In genomic region chr1:165152727-165153126, GRCh38 we compare ENCODE assay signal across 12 cellular contexts.
DNase-seq lines count a peak whose midpoint lies in the region; ATAC-seq and TF ChIP-seq lines count a peak whose summit lies in the region.
"Had no signal": no experiment of that assay in that cellular context is flagged by ENCODE, and none has a peak within 500 bp of the region (broad histone marks: within the 10 kb centered on the region; RNA-seq: fewer than 3 reads in every experiment).

No MANE protein-coding gene starts in this region.

- TF ChIP-seq CTCF in cardiac muscle cell (IDR thresholded peaks at IDR 0.05; ENCODE audit: low read depth, low read length) (peak; percentile 8), left ventricle myocardium inferior (IDR thresholded peaks at IDR 0.05; ENCODE audit: borderline replicate concordance) (peak; percentile 41), transverse colon (IDR thresholded peaks at IDR 0.05) (no peak)

- H3K9ac ChIP-seq in Karpas-422 (ENCODE audit: low read length): no peak overlapping the region
- H3K9ac ChIP-seq: BLaER1 treated with 17β-estradiol and CSF1 and Interleukin-3, amounts not matched to agents 10 nM and 100 nM had no signal

- H4K20me1 ChIP-seq in Karpas-422 (ENCODE audit: insufficient read depth, low read depth, low read length): no peaks in the 10 kb centered on the region
- H4K20me1 ChIP-seq: BLaER1 treated with 17β-estradiol and CSF1 and Interleukin-3, amounts not matched to agents 10 nM and 100 nM had no signal

- no peaks in the 10 kb centered on the region for H3K9me2 ChIP-seq in Karpas-422 (replicated peaks; ENCODE audit: insufficient read depth, low read length)

- in situ Hi-C loops in transverse colon (cut with MboI; ENCODE audit: low pct_ligation_motif_present in 1 of 4, low pct_unique_long_range_greater_than_20kb in 1 of 4, low sequenced_read_pairs in 3 of 4): no loop called here

- H3K4me2 ChIP-seq in Karpas-422 (ENCODE audit: low read depth, low read length, poor library complexity, severe bottlenecking): no peak overlapping the region
- H3K4me2 ChIP-seq: BLaER1 treated with 17β-estradiol and CSF1 and Interleukin-3, amounts not matched to agents 10 nM and 100 nM had no signal

- ATAC-seq in right cardiac atrium: no peak
- ATAC-seq: effector memory CD8-positive, alpha-beta T cell; stimulated activated naive CD8-positive, alpha-beta T cell treated with anti-CD3 and anti-CD28 coated beads, Interleukin-15, amount 100 ng/mL, for 72 hours had no signal

- no peak overlapping the region for H3K27ac ChIP-seq in cardiac muscle cell
- no peak overlapping the region for H3K27ac ChIP-seq in right cardiac atrium (ENCODE audit: low read length)
- H3K27ac ChIP-seq in left ventricle myocardium inferior (replicated peaks): no peak overlapping the region
- no peak overlapping the region for H3K27ac ChIP-seq in Karpas-422 (ENCODE audit: low read length)
- no peak overlapping the region for H3K27ac ChIP-seq in transverse colon
- H3K27ac ChIP-seq: BLaER1 treated with 17β-estradiol and CSF1 and Interleukin-3, amounts not matched to agents 10 nM and 100 nM; skin epidermis had no signal

- DNase-seq in cardiac muscle cell (ENCODE audit: low read depth in 1 of 2, low spot score in 1 of 2) (peak in 1 of 2 donors; percentile 61), right cardiac atrium (no peak), NCI-H69 (lab: John Stamatoyannopoulos, UW) (peak; percentile 84), left ventricle myocardium inferior (no peak), Karpas-422 (no peak), NCI-H226 (no peak), transverse colon (no peak)
- no peak for DNase-seq in activated CD4-positive, alpha-beta T cell treated with anti-CD3 and anti-CD28 coated beads for 48 hours
- DNase-seq: effector memory CD8-positive, alpha-beta T cell; stimulated activated naive CD8-positive, alpha-beta T cell treated with anti-CD3 and anti-CD28 coated beads, Interleukin-15, amount 100 ng/mL, for 72 hours had no signal

- no peak overlapping the region for H2AFZ ChIP-seq in Karpas-422 (ENCODE audit: low read length)

- WGBS in right cardiac atrium: 26% methylated on average over 3 of the region's 3 CpGs
- WGBS in transverse colon (ENCODE audit: low coverage in 1 of 2), 2 donors: 33 to 36% methylated on average over 3 of the region's 3 CpGs

- TF ChIP-seq EP300 in transverse colon (IDR thresholded peaks at IDR 0.05; ENCODE audit: low read depth): no peak

- H3K36me3 ChIP-seq in cardiac muscle cell: no peaks in the 10 kb centered on the region
- no peaks in the 10 kb centered on the region for H3K36me3 ChIP-seq in left ventricle myocardium inferior
- H3K36me3 ChIP-seq in Karpas-422 (ENCODE audit: insufficient read depth, low read length): no peaks in the 10 kb centered on the region
- H3K36me3 ChIP-seq in transverse colon: no peaks in the 10 kb centered on the region
- H3K36me3 ChIP-seq: BLaER1 treated with 17β-estradiol and CSF1 and Interleukin-3, amounts not matched to agents 10 nM and 100 nM had no signal

- H3K9me3 ChIP-seq in cardiac muscle cell (ENCODE audit: low read depth) (no peaks in the 10 kb centered on the region), right cardiac atrium (ENCODE audit: control insufficient read depth, low read length) (peaks cover 3% of the 10 kb centered on the region), left ventricle myocardium inferior (replicated peaks) (peaks cover 7% of the 10 kb centered on the region), Karpas-422 (ENCODE audit: low read length) (no peaks in the 10 kb centered on the region), transverse colon (no peaks in the 10 kb centered on the region)
- H3K9me3 ChIP-seq: BLaER1 treated with 17β-estradiol and CSF1 and Interleukin-3, amounts not matched to agents 10 nM and 100 nM had no signal

- intact Hi-C loops in right cardiac atrium (cut with DNase I): no loop called here
- intact Hi-C loops in left ventricle myocardium inferior (cut with micrococcal nuclease): no loop called here
- intact Hi-C loops in transverse colon (cut with DNase I; ENCODE audit: low total_unique reads): no loop called here

- no peak for TF ChIP-seq POLR2A in transverse colon (IDR thresholded peaks at IDR 0.05)

- H3K4me3 ChIP-seq in cardiac muscle cell (no peak overlapping the region), right cardiac atrium (ENCODE audit: low read length) (no peak overlapping the region), left ventricle myocardium inferior (no peak overlapping the region), Karpas-422 (ENCODE audit: low read length) (no peak overlapping the region), transverse colon (no peak overlapping the region)
- H3K4me3 ChIP-seq: BLaER1 treated with 17β-estradiol and CSF1 and Interleukin-3, amounts not matched to agents 10 nM and 100 nM; skin epidermis had no signal

- H3K4me1 ChIP-seq in cardiac muscle cell (ENCODE audit: low read depth) (no peaks in the 10 kb centered on the region), right cardiac atrium (ENCODE audit: control insufficient read depth, insufficient read depth, low read length) (no peaks in the 10 kb centered on the region), left ventricle myocardium inferior (no peaks in the 10 kb centered on the region), Karpas-422 (ENCODE audit: low read length) (no peaks in the 10 kb centered on the region), transverse colon (no peaks in the 10 kb centered on the region)
- H3K4me1 ChIP-seq: BLaER1 treated with 17β-estradiol and CSF1 and Interleukin-3, amounts not matched to agents 10 nM and 100 nM had no signal

- H3K79me2 ChIP-seq in Karpas-422 (ENCODE audit: low read length): no peaks in the 10 kb centered on the region

- H3K27me3 ChIP-seq in cardiac muscle cell (peaks cover 73% of the 10 kb centered on the region), right cardiac atrium (ENCODE audit: control insufficient read depth, insufficient read depth) (no peaks in the 10 kb centered on the region), left ventricle myocardium inferior (ENCODE audit: low read depth) (peaks cover 53% of the 10 kb centered on the region), Karpas-422 (ENCODE audit: low read length) (no peaks in the 10 kb centered on the region), transverse colon (no peaks in the 10 kb centered on the region)
- H3K27me3 ChIP-seq: BLaER1 treated with 17β-estradiol and CSF1 and Interleukin-3, amounts not matched to agents 10 nM and 100 nM had no signal

Comparison
In these comparisons a context has a peak if more than half of its experiments do, and no peak if none do; other contexts are left out.
1. CTCF ChIP-seq: peak in cardiac muscle cell (single experiment) and left ventricle myocardium inferior (single experiment); none in transverse colon (0 of 5).